ENCODE assay signal across 9 cellular contexts in genomic region chr6:131013495-131013894, GRCh38. TPM values are rescaled to one million over a fixed set of nuclear protein-coding genes. Genes with fewer than 3 reads are reported as not detected.
DNase-seq lines count a peak whose midpoint lies in the region; ATAC-seq and TF ChIP-seq lines count a peak whose summit lies in the region.
"Had no signal": no experiment of that assay in that cellular context is flagged by ENCODE, and none has a peak within 500 bp of the region (broad histone marks: within the 10 kb centered on the region; RNA-seq: fewer than 3 reads in every experiment).

No MANE protein-coding gene starts in this region.

- no peaks in the 10 kb centered on the region for H3K36me3 ChIP-seq in heart left ventricle
- H3K36me3 ChIP-seq in skeletal muscle satellite cell (ENCODE audit: insufficient read depth, low read length): no peaks in the 10 kb centered on the region
- peaks cover 0 to 2% of the 10 kb centered on the region in 2 donors for H3K36me3 ChIP-seq in neuronal stem cell (replicated peaks in 1 of 2; ENCODE audit: control insufficient read depth in 2 of 2, insufficient read depth in 2 of 2, low read length in 2 of 2)

- H2BK12ac ChIP-seq in neuronal stem cell (ENCODE audit: low read length): no peak overlapping the region

- intact Hi-C loops in heart left ventricle (cut with DNase I): no loop called here

- no peak for TF ChIP-seq POLR2A in heart left ventricle (IDR thresholded peaks at IDR 0.05)

- H3K27ac ChIP-seq in heart left ventricle: peak overlapping the region in 11 of 12 donors; percentile 12 to 66 (median 41)
- no peak overlapping the region for H3K27ac ChIP-seq in neuronal stem cell (replicated peaks; ENCODE audit: low read length)

- WGBS in heart left ventricle, 4 donors: 35 to 50% (median 43%) methylated on average over 2 of the region's 2 CpGs
- WGBS in neuronal stem cell (ENCODE audit: extremely low coverage in 2 of 2, insufficient read length in 2 of 2, insufficient replicate concordance in 1 of 2), 2 donors: no CpG with 5 or more reads among the region's 2 CpGs

- no peak overlapping the region for H4K8ac ChIP-seq in neuronal stem cell (ENCODE audit: low read depth, low read length)

- no peak overlapping the region for H3K14ac ChIP-seq in neuronal stem cell (ENCODE audit: low read length)

- H3K27me3 ChIP-seq in heart left ventricle (no peaks in the 10 kb centered on the region), skeletal muscle satellite cell (ENCODE audit: control insufficient read depth, insufficient read depth, low read length) (no peaks in the 10 kb centered on the region), neuronal stem cell (ENCODE audit: control insufficient read depth in 3 of 3, insufficient read depth in 3 of 3, low read depth in 1 of 3, low read length in 3 of 3) (no peaks in the 10 kb centered on the region)

- H2AFZ ChIP-seq in neuronal stem cell (ENCODE audit: low read length): no peak overlapping the region

- H3K4ac ChIP-seq in neuronal stem cell (ENCODE audit: low read length): no peak overlapping the region

- no peak overlapping the region for H2BK120ac ChIP-seq in neuronal stem cell (ENCODE audit: low read depth, low read length)

- no peak overlapping the region for H3K18ac ChIP-seq in neuronal stem cell (ENCODE audit: low read length)

- TF ChIP-seq CTCF in heart left ventricle (IDR thresholded peaks at IDR 0.05): no peak

- H3K4me1 ChIP-seq in heart left ventricle (peaks cover 5 to 53% (median 27%) of the 10 kb centered on the region in 12 donors), skeletal muscle satellite cell (ENCODE audit: control insufficient read depth, insufficient read depth, low read length) (peaks cover 36% of the 10 kb centered on the region), neuronal stem cell (ENCODE audit: control insufficient read depth in 2 of 2, insufficient read depth in 1 of 2, low read depth in 1 of 2, low read length in 2 of 2) (peaks cover 0 to 12% of the 10 kb centered on the region in 2 donors)

- no peak overlapping the region for H2BK15ac ChIP-seq in neuronal stem cell (ENCODE audit: low read length)

- peaks cover 2% of the 10 kb centered on the region for H3K79me1 ChIP-seq in neuronal stem cell (ENCODE audit: low read depth, low read length)

- no peak overlapping the region for H3K23ac ChIP-seq in neuronal stem cell (ENCODE audit: low read depth, low read length, poor library complexity)

- H4K91ac ChIP-seq in neuronal stem cell (ENCODE audit: low read depth, low read length, poor library complexity): no peak overlapping the region

- H3K9me3 ChIP-seq in heart left ventricle (peaks cover 0 to 1% (median 0%) of the 10 kb centered on the region in 12 donors), skeletal muscle satellite cell (replicated peaks; ENCODE audit: low read length) (no peaks in the 10 kb centered on the region), neuronal stem cell (replicated peaks in 1 of 2; ENCODE audit: control insufficient read depth in 2 of 2, insufficient read depth in 1 of 2, low read depth in 1 of 2, low read length in 2 of 2) (peaks cover under 1 to 6% of the 10 kb centered on the region in 2 donors)

- peak overlapping the region in 5 of 12 donors; percentile 11 to 39 (median 18) for H3K4me3 ChIP-seq in heart left ventricle
- peak overlapping the region; percentile 21 for H3K4me3 ChIP-seq in skeletal muscle satellite cell (ENCODE audit: low read length)
- no peak overlapping the region for H3K4me3 ChIP-seq in neuronal stem cell (ENCODE audit: low read length in 2 of 2)

- DNase-seq in GM04503 (ENCODE audit: low read depth) (peak; percentile 62), amniotic stem cell (lab: John Stamatoyannopoulos, UW) (peak; percentile 37), heart left ventricle (peak in 1 of 5 donors; percentile 32), neuronal stem cell (ENCODE audit: low spot score) (no peak), DMS 273 treated with DMSO at 0.1 percent for 48 hours (lab: John Stamatoyannopoulos, UW) (no peak), NCI-H1417 treated with DMSO at 0.1 percent for 48 hours (lab: John Stamatoyannopoulos, UW) (no peak)
- DNase-seq: NCI-H2171 treated with DMSO at 0.1 percent for 48 hours had no signal

- ATAC-seq in heart left ventricle (peak in 3 of 4 donors; percentile 42 to 61 (median 48)), esophagus mucosa (no peak)

- H3K9ac ChIP-seq in skeletal muscle satellite cell (ENCODE audit: low read depth, low read length) (peak overlapping the region; percentile 15), neuronal stem cell (ENCODE audit: low read depth, low read length, poor library complexity) (no peak overlapping the region)

- H2AK5ac ChIP-seq in neuronal stem cell (ENCODE audit: low read depth, low read length): no peak overlapping the region

- H2BK5ac ChIP-seq in neuronal stem cell (ENCODE audit: low read length): no peak overlapping the region

- peak overlapping the region; percentile 61 for H3K4me2 ChIP-seq in skeletal muscle satellite cell (ENCODE audit: low read length)
- H3K4me2 ChIP-seq in neuronal stem cell (ENCODE audit: insufficient read depth, low read length, poor library complexity, severe bottlenecking): no peak overlapping the region

RNA-seq across cellular contexts. Expression of gene EPB41L2, which starts 49.5 kb away (rescaled TPM):
- total RNA-seq in heart left ventricle (100 to 1,000 TPM in 1 of 9 donors, 10 to 100 TPM in 8; 41.0 to 115 (median 53.7) TPM), esophagus mucosa (9.1 TPM)
- polyA plus RNA-seq in heart left ventricle: 10 to 100 TPM; 21.3 to 25.5 TPM
- 31.2 and 40.6 TPM in 2 replicates for total RNA-seq in skeletal muscle satellite cell (2012; rRNA removed)
- 46.7 TPM for polyA plus RNA-seq in neuronal stem cell (2013, experiment 1 of 2)
- polyA plus RNA-seq in neuronal stem cell (2013, experiment 2 of 2): 48.9 TPM

Comparison
In these comparisons a context has a peak if more than half of its experiments do, and no peak if none do; other contexts are left out.
1. DNase-seq: peak in GM04503 (single experiment) and amniotic stem cell (single experiment); none in neuronal stem cell (single experiment), DMS 273 treated with DMSO at 0.1 percent for 48 hours (single experiment) and NCI-H1417 treated with DMSO at 0.1 percent for 48 hours (single experiment).